22 cellular contexts compared by ENCODE assay signal in the genomic region with DNA sequence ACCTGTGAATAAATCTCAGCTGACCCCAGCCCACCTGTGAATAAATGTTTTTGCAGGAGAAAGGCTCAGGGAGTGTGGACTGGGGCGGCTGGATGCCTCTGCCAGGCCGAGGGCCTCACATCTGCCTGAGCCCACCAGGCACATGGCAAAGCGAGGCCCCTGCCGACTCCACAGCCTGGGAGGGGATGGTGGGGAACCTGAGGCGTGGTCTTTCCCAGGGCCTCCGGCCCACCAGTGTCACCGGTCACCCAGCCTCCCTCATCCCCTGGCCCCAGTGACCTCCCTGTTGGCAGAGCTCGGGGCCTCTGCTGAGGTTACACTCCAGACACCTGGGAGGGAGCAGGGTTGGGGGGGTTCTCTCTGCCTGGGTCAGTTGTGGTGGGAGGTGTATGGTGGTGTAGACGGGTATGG.
"Had no signal": no experiment of that assay in that cellular context is flagged by ENCODE, and none has a peak within 500 bp of the region (broad histone marks: within the 10 kb centered on the region; RNA-seq: fewer than 3 reads in every experiment).

No MANE protein-coding gene starts in this region.

- H3K36me3 ChIP-seq: breast epithelium had no signal

- H3K9me3 ChIP-seq: breast epithelium, esophagus muscularis mucosa, tibial nerve had no signal

- DNase-seq: activated CD4-positive, alpha-beta memory T cell treated with anti-CD3 and anti-CD28 coated beads for 36 hours; activated CD4-positive, alpha-beta T cell treated with anti-CD3 and anti-CD28 coated beads for 48 hours; activated gamma-delta T cell treated with Interleukin-2 at 50 U/mL for 16 hours; activated T-cell treated with anti-CD3 and anti-CD28 coated beads, Interleukin-2, amount 50 U/mL, for 4 hours; dermis blood vessel endothelial cell; effector CD4-positive, alpha-beta T cell; foreskin keratinocyte; islet precursor cell; naive thymus-derived CD4-positive, alpha-beta T cell; stimulated activated CD4-positive, alpha-beta T cell treated with anti-CD3 and anti-CD28 coated beads, Interleukin-15, amount 100 ng/mL, for 24 hours; stimulated activated CD4-positive, alpha-beta T cell treated with anti-CD3 and anti-CD28 coated beads, Interleukin-2, amount 100 ng/mL, for 24 hours; stimulated activated naive CD4-positive, alpha-beta T cell treated with Interleukin-2 at 50 U/mL for 16 hours; SW 1271; T-helper 9 cell had no signal

- H3K4me3 ChIP-seq: breast epithelium, esophagus muscularis mucosa, tibial nerve had no signal

- H3K27me3 Mint-ChIP-seq: activated CD4-positive, alpha-beta memory T cell treated with anti-CD3 and anti-CD28 coated beads for 36 hours; activated T-helper 17 cell treated with anti-CD3 and anti-CD28 coated beads, Interleukin-2, amount 50 U/mL, for 72 hours; central memory CD8-positive, alpha-beta T cell; naive thymus-derived CD4-positive, alpha-beta T cell had no signal

- H3K4me1 ChIP-seq: breast epithelium, foreskin keratinocyte had no signal

- H3K27me3 ChIP-seq: breast epithelium, esophagus muscularis mucosa, foreskin keratinocyte, tibial nerve had no signal

- H3K4me1 Mint-ChIP-seq: activated T-helper 17 cell treated with anti-CD3 and anti-CD28 coated beads, Interleukin-2, amount 50 U/mL, for 72 hours; central memory CD8-positive, alpha-beta T cell; mesothelial cell of epicardium had no signal

- H3K9me3 Mint-ChIP-seq: activated CD4-positive, alpha-beta memory T cell treated with anti-CD3 and anti-CD28 coated beads for 36 hours; activated T-cell treated with anti-CD3 and anti-CD28 coated beads, Interleukin-2, amount 50 U/mL, for 4 hours; activated T-helper 17 cell treated with anti-CD3 and anti-CD28 coated beads, Interleukin-2, amount 50 U/mL, for 72 hours; central memory CD8-positive, alpha-beta T cell; mesothelial cell of epicardium; naive thymus-derived CD4-positive, alpha-beta T cell; T-helper 1 cell treated with Interleukin-12 subunit alpha and Interleukin-12 subunit beta and Interleukin-4 antibody, amounts not matched to agents 30 μg/mL and 1 μg/mL, for 36 hours had no signal

- ATAC-seq: activated T-cell treated with anti-CD3 and anti-CD28 coated beads, Interleukin-2, amount 50 U/mL, for 4 hours; activated T-helper 17 cell treated with anti-CD3 and anti-CD28 coated beads, Interleukin-2, amount 50 U/mL, for 72 hours; foreskin keratinocyte; naive thymus-derived CD4-positive, alpha-beta T cell had no signal

- H3K27ac ChIP-seq: breast epithelium, esophagus muscularis mucosa, foreskin keratinocyte, tibial nerve, VCaP had no signal

- H3K27ac Mint-ChIP-seq: activated CD4-positive, alpha-beta memory T cell treated with anti-CD3 and anti-CD28 coated beads for 36 hours; activated T-helper 17 cell treated with anti-CD3 and anti-CD28 coated beads, Interleukin-2, amount 50 U/mL, for 72 hours; mesothelial cell of epicardium; naive thymus-derived CD4-positive, alpha-beta T cell; T-helper 1 cell treated with Interleukin-12 subunit alpha and Interleukin-12 subunit beta and Interleukin-4 antibody, amounts not matched to agents 30 μg/mL and 1 μg/mL, for 36 hours had no signal

- H3K4me3 Mint-ChIP-seq: activated CD4-positive, alpha-beta memory T cell treated with anti-CD3 and anti-CD28 coated beads for 36 hours; activated T-cell treated with anti-CD3 and anti-CD28 coated beads, Interleukin-2, amount 50 U/mL, for 4 hours; activated T-helper 17 cell treated with anti-CD3 and anti-CD28 coated beads, Interleukin-2, amount 50 U/mL, for 72 hours; central memory CD8-positive, alpha-beta T cell; mesothelial cell of epicardium; naive thymus-derived CD4-positive, alpha-beta T cell; T-helper 1 cell treated with Interleukin-12 subunit alpha and Interleukin-12 subunit beta and Interleukin-4 antibody, amounts not matched to agents 30 μg/mL and 1 μg/mL, for 36 hours had no signal
